In genomic region chr11:47454251-47454650, GRCh38 we compare ENCODE assay signal across 8 cellular contexts. TPM values are rescaled to one million over a fixed set of nuclear protein-coding genes. Genes with fewer than 3 reads are reported as not detected.
DNase-seq lines count a peak whose midpoint lies in the region; ATAC-seq and TF ChIP-seq lines count a peak whose summit lies in the region.
"Not testable (repeated sequence)": the region's sequence is repeated elsewhere in the genome, so short reads cannot be mapped to it uniquely, and the experiment has no call there.

No MANE protein-coding gene starts in this region.

- peak; percentile 30 for DNase-seq in BJ (ENCODE audit: low read depth)
- DNase-seq in M059J (ENCODE audit: low read depth), result peak; percentile 86
- DNase-seq in OCI-M2 (lab: John Stamatoyannopoulos, UW; ENCODE audit: unreplicated experiment), result peak; percentile 57
- peak; percentile 85 for DNase-seq in activated CD8-positive, alpha-beta memory T cell treated with anti-CD3 and anti-CD28 coated beads, Interleukin-2, amount 10 ng/mL, durations not matched to agents 7 days and 5 days
- peak; percentile 56 for DNase-seq in effector memory CD8-positive, alpha-beta T cell
- peak; percentile 78 for DNase-seq in lower lobe of right lung
- peak; percentile 39 to 63 for DNase-seq in stimulated activated CD4-positive, alpha-beta T cell treated with anti-CD3 and anti-CD28 coated beads, Interleukin-4, amount 100 ng/mL, for 4 hours

- H3K36me3 ChIP-seq in BJ (ENCODE audit: control insufficient read depth, insufficient read depth, low read length); lower lobe of right lung: not testable (repeated sequence)

- H3K27ac ChIP-seq in lower lobe of right lung, result not testable (repeated sequence)

- TF ChIP-seq CTCF in BJ (IDR thresholded peaks at IDR 0.05; ENCODE audit: insufficient read depth, low read depth, low read length), result peak; percentile 85
- peak; percentile 75 for TF ChIP-seq CTCF in lower lobe of right lung (IDR thresholded peaks at IDR 0.05)

- H3K4me3 ChIP-seq in BJ (ENCODE audit: low read depth, low read length); lower lobe of right lung: not testable (repeated sequence)

- intact Hi-C loops in lower lobe of right lung (cut with DNase I), result not testable (repeated sequence)

- CTCF ChIA-PET in BJ (lab: Yijun Ruan, JAX), result interaction anchor here (0.5 to 5.3 kb wide), 11 partner anchors 9 to 197 kb away, joined by 3 to 52 read pairs (median 3); partner anchors contain the start of gene NR1H3
- CTCF ChIA-PET in activated CD8-positive, alpha-beta memory T cell treated with anti-CD3 and anti-CD28 coated beads, Interleukin-2, amount 10 ng/mL, durations not matched to agents 7 days and 5 days (lab: Charles Lee), result interaction anchor here (0.6 to 3.5 kb wide), 22 partner anchors 8 to 548 kb away, joined by 3 to 24 read pairs (median 3); partner anchors contain the start of genes PSMC3 and SLC39A13

- not testable (repeated sequence) for H3K36me3 Mint-ChIP-seq in activated CD8-positive, alpha-beta memory T cell treated with anti-CD3 and anti-CD28 coated beads, Interleukin-2, amount 10 ng/mL, durations not matched to agents 7 days and 5 days
- H3K36me3 Mint-ChIP-seq in effector memory CD8-positive, alpha-beta T cell (ENCODE audit: insufficient read depth), result peaks cover 11% of the 10 kb centered on the region

- H3K4me1 Mint-ChIP-seq in activated CD8-positive, alpha-beta memory T cell treated with anti-CD3 and anti-CD28 coated beads, Interleukin-2, amount 10 ng/mL, durations not matched to agents 7 days and 5 days; effector memory CD8-positive, alpha-beta T cell (ENCODE audit: low read depth in 2 of 2): not testable (repeated sequence)

- H3K27ac Mint-ChIP-seq in activated CD8-positive, alpha-beta memory T cell treated with anti-CD3 and anti-CD28 coated beads, Interleukin-2, amount 10 ng/mL, durations not matched to agents 7 days and 5 days, result not testable (repeated sequence)
- peak overlapping the region in 1 of 2 donors; percentile 51 for H3K27ac Mint-ChIP-seq in effector memory CD8-positive, alpha-beta T cell

- not testable (repeated sequence) for H3K9me3 Mint-ChIP-seq in activated CD8-positive, alpha-beta memory T cell treated with anti-CD3 and anti-CD28 coated beads, Interleukin-2, amount 10 ng/mL, durations not matched to agents 7 days and 5 days (ENCODE audit: low read depth); effector memory CD8-positive, alpha-beta T cell

- ATAC-seq in GM19397 (IDR thresholded peaks at IDR 0.05; ENCODE audit: unreplicated experiment) (peak; percentile 55), lower lobe of right lung (peak; percentile 92 to 93)
- ATAC-seq in activated CD8-positive, alpha-beta memory T cell treated with anti-CD3 and anti-CD28 coated beads, Interleukin-2, amount 10 ng/mL, durations not matched to agents 7 days and 5 days, result peak; percentile 88
- ATAC-seq in effector memory CD8-positive, alpha-beta T cell (replicated peaks), result peak; percentile 99

- not testable (repeated sequence) for H3K9me3 ChIP-seq in lower lobe of right lung

- H3K27me3 Mint-ChIP-seq in activated CD8-positive, alpha-beta memory T cell treated with anti-CD3 and anti-CD28 coated beads, Interleukin-2, amount 10 ng/mL, durations not matched to agents 7 days and 5 days; effector memory CD8-positive, alpha-beta T cell: not testable (repeated sequence)

- H3K4me3 Mint-ChIP-seq in activated CD8-positive, alpha-beta memory T cell treated with anti-CD3 and anti-CD28 coated beads, Interleukin-2, amount 10 ng/mL, durations not matched to agents 7 days and 5 days; effector memory CD8-positive, alpha-beta T cell: not testable (repeated sequence)

- not testable (repeated sequence) for H3K27me3 ChIP-seq in BJ (ENCODE audit: control insufficient read depth, insufficient read depth, low read length); lower lobe of right lung (ENCODE audit: low read depth)

- not testable (repeated sequence) for H3K4me1 ChIP-seq in lower lobe of right lung

- POLR2A ChIA-PET in BJ (lab: Charles Lee), result not testable (repeated sequence)

RNA-seq across cellular contexts. Expression of gene RAPSN, which starts 5.3 kb away (rescaled TPM):
- polyA plus RNA-seq in BJ (2011; rRNA removed), result 0.10 and 0.12 TPM in 2 replicates
- 0.90 and 1.2 TPM in 2 replicates for polyA minus RNA-seq in BJ (2011; rRNA and poly(A)+ RNA removed)
- not detected in 2 replicates for total RNA-seq in M059J (2014; rRNA removed; shearing (Covaris generic))
- under 1 TPM; 0.16 to 0.79 TPM for total RNA-seq in activated CD8-positive, alpha-beta memory T cell treated with anti-CD3 and anti-CD28 coated beads, Interleukin-2, amount 10 ng/mL, durations not matched to agents 7 days and 5 days
- total RNA-seq in lower lobe of right lung, result 1.2 TPM

RNA-seq across cellular contexts. Expression of gene PSMC3, which starts 28.0 kb away (rescaled TPM):
- 187 and 191 TPM in 2 replicates for polyA plus RNA-seq in BJ (2011; rRNA removed)
- polyA minus RNA-seq in BJ (2011; rRNA and poly(A)+ RNA removed), result 75.7 and 121 TPM in 2 replicates
- total RNA-seq in M059J (2014; rRNA removed; shearing (Covaris generic)), result 283 and 294 TPM in 2 replicates
- total RNA-seq in activated CD8-positive, alpha-beta memory T cell treated with anti-CD3 and anti-CD28 coated beads, Interleukin-2, amount 10 ng/mL, durations not matched to agents 7 days and 5 days, result 100 to 1,000 TPM; 150 to 164 TPM
- total RNA-seq in lower lobe of right lung, result 77.1 TPM

RNA-seq across cellular contexts. Expression of gene SLC39A13, which starts 45.9 kb away (rescaled TPM):
- polyA plus RNA-seq in BJ (2011; rRNA removed), result 59.7 and 108 TPM in 2 replicates
- polyA minus RNA-seq in BJ (2011; rRNA and poly(A)+ RNA removed), result 24.2 and 32.3 TPM in 2 replicates
- 23.2 and 43.9 TPM in 2 replicates for total RNA-seq in M059J (2014; rRNA removed; shearing (Covaris generic))
- 10 to 100 TPM; 18.2 to 22.1 TPM for total RNA-seq in activated CD8-positive, alpha-beta memory T cell treated with anti-CD3 and anti-CD28 coated beads, Interleukin-2, amount 10 ng/mL, durations not matched to agents 7 days and 5 days
- total RNA-seq in lower lobe of right lung, result 48.0 TPM

Comparison
In these comparisons a context has a peak if more than half of its experiments do, and no peak if none do; other contexts are left out.
1. DNase-seq: peak in every context shown above with its lines; median percentile 86 in M059J; 85 in activated CD8-positive, alpha-beta memory T cell treated with anti-CD3 and anti-CD28 coated beads, Interleukin-2, amount 10 ng/mL, durations not matched to agents 7 days and 5 days; 78 in lower lobe of right lung; 57 in OCI-M2; 56 in effector memory CD8-positive, alpha-beta T cell; 51 in stimulated activated CD4-positive, alpha-beta T cell treated with anti-CD3 and anti-CD28 coated beads, Interleukin-4, amount 100 ng/mL, for 4 hours; 30 in BJ.